In genomic region chr14:73458219-73458976, GRCh38 we compare ENCODE assay signal across 1 cellular context.
TF ChIP-seq lines count a peak whose summit lies in the region.

Gene NUMB (minus strand): TSS chr14:73458546. CDS start chr14:73355751, 102,795 bp downstream.

TF ChIP-seq in K562, 482 proteins besides CTCF, POLR2A, EP300 and RAD21 (continued from another document and continues in another):
- TF ChIP-seq RBM17 (IDR thresholded peaks at IDR 0.05; ENCODE audit: borderline replicate concordance, low read depth, low read length) (no peak), PPARD (CRISPR knock-in tag; IDR thresholded peaks at IDR 0.05) (no peak), CHD4 (IDR thresholded peaks at IDR 0.05; ENCODE audit: insufficient read depth, insufficient replicate concordance, low read depth, low read length, poor library complexity, severe bottlenecking) (no peak), ELF2 (CRISPR knock-in tag; IDR thresholded peaks at IDR 0.05) (no peak), ZBTB1 (CRISPR knock-in tag; IDR thresholded peaks at IDR 0.05; ENCODE audit: borderline replicate concordance, low read depth) (no peak), POLR3G (IDR thresholded peaks at IDR 0.05; ENCODE audit: extremely low read depth, insufficient read length, insufficient replicate concordance) (no peak), SNIP1 (IDR thresholded peaks at IDR 0.05; ENCODE audit: low read depth) (no peak), ETV5 (CRISPR knock-in tag; IDR thresholded peaks at IDR 0.05; ENCODE audit: low read depth) (no peak), PCBP2 (IDR thresholded peaks at IDR 0.05; ENCODE audit: low read depth, low read length, poor library complexity, severe bottlenecking) (no peak), ZFP91 (CRISPR knock-in tag; IDR thresholded peaks at IDR 0.05) (no peak), ARNT (IDR thresholded peaks at IDR 0.05) (no peak), ZC3H4 (CRISPR knock-in tag; IDR thresholded peaks at IDR 0.05; ENCODE audit: borderline replicate concordance) (no peak), ZFX (CRISPR knock-in tag; IDR thresholded peaks at IDR 0.05) (peak; percentile 39; the same call in 1 of the 2 replicates), HMGXB4 (CRISPR knock-in tag; IDR thresholded peaks at IDR 0.05) (no peak), BCOR (IDR thresholded peaks at IDR 0.05) (no peak), ZNF695 (CRISPR knock-in tag; IDR thresholded peaks at IDR 0.05) (no peak), CCAR2 (IDR thresholded peaks at IDR 0.05; ENCODE audit: low read depth, low read length) (no peak), ATF6 (CRISPR knock-in tag; IDR thresholded peaks at IDR 0.05) (no peak), RBM22 (IDR thresholded peaks at IDR 0.05; ENCODE audit: low read depth, low read length, poor library complexity, severe bottlenecking) (no peak), HMG20A (CRISPR knock-in tag; conservative IDR thresholded peaks at IDR 0.05) (no peak), DACH1 (IDR thresholded peaks at IDR 0.05; ENCODE audit: partially characterized antibody) (no peak), L3MBTL2 (IDR thresholded peaks at IDR 0.05) (no peak), ELK3 (CRISPR knock-in tag; IDR thresholded peaks at IDR 0.05) (no peak), SIN3A (IDR thresholded peaks at IDR 0.05; ENCODE audit: borderline replicate concordance in 2 of 2, control insufficient read depth in 1 of 2, low read depth in 2 of 2, low read length in 2 of 2) (peak in 1 of 2 experiments; percentile 73; a peak in 2 of 4 replicates), KDM5B (IDR thresholded peaks at IDR 0.05; ENCODE audit: insufficient replicate concordance, low read depth, low read length) (peak; percentile 81), KDM4B (IDR thresholded peaks at IDR 0.05; ENCODE audit: borderline replicate concordance in 2 of 2, low read depth in 1 of 2) (no peak), THRB (CRISPR knock-in tag; conservative IDR thresholded peaks at IDR 0.05) (no peak), MTA3 (IDR thresholded peaks at IDR 0.05; ENCODE audit: borderline replicate concordance) (peak; percentile 71; the same call in 1 of the 2 replicates), DDX20 (tag; IDR thresholded peaks at IDR 0.05; ENCODE audit: low read depth) (no peak), NR2C2 (CRISPR knock-in tag; IDR thresholded peaks at IDR 0.05) (no peak), NR2C2 (tag; IDR thresholded peaks at IDR 0.05) (peak; percentile 29; the same call in 1 of the 2 replicates), E2F8 (IDR thresholded peaks at IDR 0.05; ENCODE audit: low read depth, partially characterized antibody) (no peak), SMARCE1 (IDR thresholded peaks at IDR 0.05) (no peak), STAT5B (CRISPR knock-in tag; IDR thresholded peaks at IDR 0.05) (no peak), ATF2 (CRISPR knock-in tag; IDR thresholded peaks at IDR 0.05) (no peak), ZNF655 (CRISPR knock-in tag; IDR thresholded peaks at IDR 0.05) (no peak), HCFC1 (IDR thresholded peaks at IDR 0.05; ENCODE audit: low read depth, low read length) (0 out of 2 replicates have a peak, but pooled peaks have one; percentile 6), BRF1 (IDR thresholded peaks at IDR 0.05; ENCODE audit: borderline replicate concordance, extremely low read depth, insufficient read length) (no peak), MLX (CRISPR knock-in tag; conservative IDR thresholded peaks at IDR 0.05) (no peak), SMARCA4 (IDR thresholded peaks at IDR 0.05) (no peak), SMARCC2 (IDR thresholded peaks at IDR 0.05; ENCODE audit: low read depth) (no peak), ZNF766 (CRISPR knock-in tag; conservative IDR thresholded peaks at IDR 0.05) (no peak), SIRT6 (IDR thresholded peaks at IDR 0.05; ENCODE audit: low read depth, low read length) (no peak), TRIM24 (IDR thresholded peaks at IDR 0.05) (no peak), POLR2AphosphoS5 (IDR thresholded peaks at IDR 0.05; ENCODE audit: control insufficient read depth, insufficient read depth, low read depth, low read length) (peak; percentile 59; the same call in 1 of the 2 replicates), ZNF274 (IDR thresholded peaks at IDR 0.05; ENCODE audit: borderline replicate concordance, low read depth, low read length) (no peak), ARID3A (IDR thresholded peaks at IDR 0.05; ENCODE audit: borderline replicate concordance, low read depth, low read length) (0 out of 2 replicates have a peak, but pooled peaks have one; percentile 24), HOMEZ (CRISPR knock-in tag; IDR thresholded peaks at IDR 0.05) (no peak), FOXJ3 (CRISPR knock-in tag; IDR thresholded peaks at IDR 0.05) (no peak), ZBED1 (IDR thresholded peaks at IDR 0.05) (no peak), PHF21A (IDR thresholded peaks at IDR 0.05; ENCODE audit: borderline replicate concordance, low read depth) (no peak), KLF1 (tag; IDR thresholded peaks at IDR 0.05) (no peak)
